27 cellular contexts compared by ENCODE assay signal in the genomic region with DNA sequence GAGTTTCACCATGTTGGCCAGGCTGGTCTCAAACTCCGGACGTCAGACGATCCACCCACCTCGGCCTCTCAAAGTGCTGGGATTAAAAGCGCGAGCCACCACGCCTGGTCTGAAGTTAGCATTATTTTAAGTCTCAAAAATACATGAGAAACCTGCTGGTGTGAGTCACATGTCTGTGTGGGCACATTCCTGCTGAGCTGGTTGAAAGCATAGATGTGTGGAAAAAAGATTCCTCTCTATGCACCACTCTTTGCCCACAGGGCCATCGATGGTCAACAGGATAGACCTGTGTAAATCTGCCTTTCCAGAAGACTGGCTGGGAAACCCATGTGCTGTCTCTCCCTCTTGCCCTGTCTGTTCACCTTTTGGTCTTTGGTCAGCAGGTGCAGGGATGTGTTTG.
A peak's percentile ranks its signal among the peaks of the same experiment; 100 is the strongest.
DNase-seq lines count a peak whose midpoint lies in the region; FAIRE-seq and TF ChIP-seq lines count a peak whose summit lies in the region.
"Had no signal": no experiment of that assay in that cellular context is flagged by ENCODE, and none has a peak within 500 bp of the region (broad histone marks: within the 10 kb centered on the region; RNA-seq: fewer than 3 reads in every experiment).

No MANE protein-coding gene starts in this region.

- peaks cover 2% of the 10 kb centered on the region for H3K9me3 Mint-ChIP-seq in activated CD4-positive, alpha-beta memory T cell treated with anti-CD3 and anti-CD28 coated beads, Interleukin-2, amount 10 ng/mL, durations not matched to agents 7 days and 5 days

- H3K27ac ChIP-seq in GM23248 (no peak overlapping the region), RWPE1 (no peak overlapping the region), esophagus (ENCODE audit: low read depth in 2 of 2, low read length in 1 of 2) (peak overlapping the region; percentile 68 to 91), osteoblast (ENCODE audit: low read depth, low read length) (no peak overlapping the region)
- H3K27ac ChIP-seq: A549, adrenal gland, brain microvascular endothelial cell, thyroid gland, VCaP had no signal

- no peak overlapping the region for H3K27ac Mint-ChIP-seq in activated CD4-positive, alpha-beta memory T cell treated with anti-CD3 and anti-CD28 coated beads, Interleukin-2, amount 10 ng/mL, durations not matched to agents 7 days and 5 days
- H3K27ac Mint-ChIP-seq: activated naive CD4-positive, alpha-beta T cell treated with anti-CD3 and anti-CD28 coated beads for 36 hours; CD4-positive, alpha-beta T cell; stimulated activated naive CD8-positive, alpha-beta T cell treated with anti-CD3 and anti-CD28 coated beads, Interleukin-15, Interleukin-2, amounts not matched to agents 100 ng/mL and 50 ng/mL, for 24 hours had no signal

- no peaks in the 10 kb centered on the region for H3K9me2 ChIP-seq in GM23248 (ENCODE audit: insufficient read depth)

- no peaks in the 10 kb centered on the region for H3K36me3 Mint-ChIP-seq in activated CD4-positive, alpha-beta memory T cell treated with anti-CD3 and anti-CD28 coated beads, Interleukin-2, amount 10 ng/mL, durations not matched to agents 7 days and 5 days (ENCODE audit: low read depth)

- no peaks in the 10 kb centered on the region for H3K4me1 ChIP-seq in GM23248 (ENCODE audit: insufficient read depth)
- H3K4me1 ChIP-seq in esophagus (ENCODE audit: control insufficient read depth in 2 of 2, insufficient read depth in 2 of 2, low read length in 1 of 2): peaks cover 5 to 20% of the 10 kb centered on the region in 2 donors
- no peaks in the 10 kb centered on the region for H3K4me1 ChIP-seq in osteoblast (ENCODE audit: insufficient read depth, low read length)
- H3K4me1 ChIP-seq: adrenal gland, thyroid gland had no signal

- no peaks in the 10 kb centered on the region for H3K4me1 Mint-ChIP-seq in activated CD4-positive, alpha-beta memory T cell treated with anti-CD3 and anti-CD28 coated beads, Interleukin-2, amount 10 ng/mL, durations not matched to agents 7 days and 5 days

- peak; percentile 12 for DNase-seq in GM23248
- DNase-seq in RWPE1 (ENCODE audit: low spot score): peak; percentile 34
- peak; percentile 47 for DNase-seq in osteoblast (ENCODE audit: insufficient read length, low spot score, missing footprints)
- DNase-seq in frontal cortex (ENCODE audit: low spot score in 2 of 2): no peak
- no peak for DNase-seq in activated CD4-positive, alpha-beta memory T cell treated with anti-CD3 and anti-CD28 coated beads, Interleukin-2, amount 10 ng/mL, durations not matched to agents 7 days and 5 days
- DNase-seq in activated naive CD4-positive, alpha-beta T cell (lab: John Stamatoyannopoulos, UW): no peak
- DNase-seq in SK-N-DZ (ENCODE audit: low spot score): no peak
- DNase-seq: activated CD4-positive, alpha-beta T cell treated with anti-CD3 and anti-CD28 coated beads for 4 hours; activated naive CD4-positive, alpha-beta T cell treated with anti-CD3 and anti-CD28 coated beads for 36 hours; activated T-cell treated with anti-CD3 and anti-CD28 coated beads, Interleukin-2, amount 50 U/mL, for 4 hours; adrenal gland; AML-193; brain microvascular endothelial cell; CD4-positive, alpha-beta T cell; foreskin fibroblast; H7; mesendoderm; MM.1S; NCI-H1417 treated with DMSO at 0.1 percent for 48 hours; NCI-H2081 treated with DMSO at 0.1 percent for 48 hours; NCI-H748 treated with DMSO at 0.1 percent for 48 hours; RPMI8226; thyroid gland had no signal

- H3K9ac ChIP-seq in GM23248: no peak overlapping the region

- in situ Hi-C loops in GM23248 (cut with MboI): no loop called here

- no peak overlapping the region for H3K4me3 Mint-ChIP-seq in activated CD4-positive, alpha-beta memory T cell treated with anti-CD3 and anti-CD28 coated beads, Interleukin-2, amount 10 ng/mL, durations not matched to agents 7 days and 5 days
- H3K4me3 Mint-ChIP-seq: activated naive CD4-positive, alpha-beta T cell treated with anti-CD3 and anti-CD28 coated beads for 36 hours; activated T-cell treated with anti-CD3 and anti-CD28 coated beads, Interleukin-2, amount 50 U/mL, for 4 hours; CD4-positive, alpha-beta T cell; stimulated activated naive CD8-positive, alpha-beta T cell treated with anti-CD3 and anti-CD28 coated beads, Interleukin-15, Interleukin-2, amounts not matched to agents 100 ng/mL and 50 ng/mL, for 24 hours had no signal

- H4K20me1 ChIP-seq in GM23248 (ENCODE audit: insufficient read depth) (no peaks in the 10 kb centered on the region), osteoblast (ENCODE audit: insufficient read depth, low read length) (no peaks in the 10 kb centered on the region)

- no peak for FAIRE-seq in frontal cortex (lab: Jason Lieb, UNC)
- FAIRE-seq: A549 had no signal

- no peak overlapping the region for H3K4me3 ChIP-seq in GM23248
- no peak overlapping the region for H3K4me3 ChIP-seq in esophagus (ENCODE audit: low read depth in 1 of 2, low read length in 2 of 2)
- no peak overlapping the region for H3K4me3 ChIP-seq in osteoblast (ENCODE audit: insufficient read depth, low read length)
- H3K4me3 ChIP-seq: A549, adrenal gland, thyroid gland had no signal

- H3K9me3 ChIP-seq in GM23248 (ENCODE audit: low read depth): no peaks in the 10 kb centered on the region
- no peaks in the 10 kb centered on the region for H3K9me3 ChIP-seq in esophagus (ENCODE audit: control insufficient read depth in 2 of 2, insufficient read depth in 1 of 2, low read depth in 1 of 2, low read length in 1 of 2)
- H3K9me3 ChIP-seq in osteoblast (ENCODE audit: low read depth, low read length): no peaks in the 10 kb centered on the region
- H3K9me3 ChIP-seq: A549, adrenal gland, thyroid gland had no signal

- H3K79me2 ChIP-seq in GM23248 (ENCODE audit: insufficient read depth) (no peaks in the 10 kb centered on the region), osteoblast (ENCODE audit: insufficient read depth, low read length) (no peaks in the 10 kb centered on the region)

- H3K27me3 ChIP-seq in GM23248 (replicated peaks; ENCODE audit: insufficient read depth) (peaks cover 4% of the 10 kb centered on the region), esophagus (ENCODE audit: control insufficient read depth in 1 of 2, insufficient read depth in 2 of 2, low read length in 2 of 2) (no peaks in the 10 kb centered on the region), osteoblast (ENCODE audit: insufficient read depth, low read length) (peaks cover 12% of the 10 kb centered on the region)
- H3K27me3 ChIP-seq: adrenal gland, brain microvascular endothelial cell, thyroid gland had no signal

- no peak overlapping the region for H2AFZ ChIP-seq in GM23248
- no peak overlapping the region for H2AFZ ChIP-seq in osteoblast (ENCODE audit: low read length)

- CTCF ChIA-PET in RWPE1 (lab: Yijun Ruan, JAX): interaction anchor here (0.6 to 1.5 kb wide), 4 partner anchors 16 to 49 kb away, joined by 3 to 5 read pairs (median 4); no protein-coding TSS in a partner anchor
- CTCF ChIA-PET in activated CD4-positive, alpha-beta memory T cell treated with anti-CD3 and anti-CD28 coated beads, Interleukin-2, amount 10 ng/mL, durations not matched to agents 7 days and 5 days (lab: Charles Lee): interaction anchor here (0.7 to 1.6 kb wide), 3 partner anchors 8 to 101 kb away, joined by 3 to 4 read pairs (median 3); no protein-coding TSS in a partner anchor

- TF ChIP-seq CTCF in RWPE1 (conservative IDR thresholded peaks at IDR 0.05; ENCODE audit: low read depth) (no peak), osteoblast (IDR thresholded peaks at IDR 0.05; ENCODE audit: extremely low read depth, low read depth, low read length) (no peak)

- POLR2A ChIA-PET in RWPE1 (lab: Yijun Ruan, JAX; ENCODE audit: low non-redundant PET): no interaction called here
- POLR2A ChIA-PET in activated CD4-positive, alpha-beta memory T cell treated with anti-CD3 and anti-CD28 coated beads, Interleukin-2, amount 10 ng/mL, durations not matched to agents 7 days and 5 days (lab: Charles Lee): no interaction called here

- H3K4me2 ChIP-seq in GM23248 (ENCODE audit: unreplicated experiment): no peak overlapping the region
- no peak overlapping the region for H3K4me2 ChIP-seq in osteoblast (ENCODE audit: insufficient read depth, low read length)
- H3K4me2 ChIP-seq: A549 had no signal

- H3K36me3 ChIP-seq in GM23248 (ENCODE audit: low read depth) (no peaks in the 10 kb centered on the region), esophagus (ENCODE audit: control insufficient read depth in 2 of 2, insufficient read depth in 2 of 2, low read length in 1 of 2) (no peaks in the 10 kb centered on the region), osteoblast (ENCODE audit: insufficient read depth, low read length) (no peaks in the 10 kb centered on the region)
- H3K36me3 ChIP-seq: adrenal gland, brain microvascular endothelial cell, thyroid gland had no signal

- WGBS in GM23248 (ENCODE audit: low coverage in 1 of 2, low lambda C conversion rate in 2 of 2, missing lambda C conversion rate in 2 of 2), 2 experiments: 84 to 88% methylated on average over 8 of the region's 8 CpGs
- 60 to 75% methylated on average over 8 of the region's 8 CpGs for WGBS in esophagus, 2 donors

- peaks cover 4% of the 10 kb centered on the region for H3K27me3 Mint-ChIP-seq in activated CD4-positive, alpha-beta memory T cell treated with anti-CD3 and anti-CD28 coated beads, Interleukin-2, amount 10 ng/mL, durations not matched to agents 7 days and 5 days

- H3F3A ChIP-seq in GM23248 (ENCODE audit: insufficient read depth): no peaks in the 10 kb centered on the region

Comparison
In these comparisons a context has a peak if more than half of its experiments do, and no peak if none do; other contexts are left out.
1. DNase-seq: peak in GM23248 (single experiment), RWPE1 (single experiment) and osteoblast (single experiment); none in frontal cortex (0 of 2), activated CD4-positive, alpha-beta memory T cell treated with anti-CD3 and anti-CD28 coated beads, Interleukin-2, amount 10 ng/mL, durations not matched to agents 7 days and 5 days (single experiment), activated naive CD4-positive, alpha-beta T cell (0 of 4) and SK-N-DZ (single experiment).
2. H3K27ac ChIP-seq: peak in esophagus (2 of 2); none in GM23248 (single experiment), RWPE1 (single experiment) and osteoblast (single experiment).